In genomic region chrX:155841232-155841631, GRCh38 we compare ENCODE assay signal across 1 cellular context.
TF ChIP-seq lines count a peak whose summit lies in the region.

No MANE protein-coding gene starts in this region.

TF ChIP-seq in K562, 482 proteins besides CTCF, POLR2A, EP300 and RAD21 (continued from another document):
- TF ChIP-seq SMARCE1 (IDR thresholded peaks at IDR 0.05) (0 out of 2 replicates have a peak, but pooled peaks have one; percentile 28), MLX (CRISPR knock-in tag; conservative IDR thresholded peaks at IDR 0.05) (no peak), MAFG (tag; conservative IDR thresholded peaks at IDR 0.05) (peak; percentile 84), KLF1 (tag; IDR thresholded peaks at IDR 0.05) (no peak), SRSF3 (IDR thresholded peaks at IDR 0.05; ENCODE audit: insufficient read depth, low read length) (no peak), ATF3 (IDR thresholded peaks at IDR 0.05) (peak; percentile 66), ATF3 (CRISPR knock-in tag; conservative IDR thresholded peaks at IDR 0.05) (no peak), SRSF7 (optimal IDR thresholded peaks at IDR 0.05; ENCODE audit: low read depth, low read length) (no peak), ZNF263 (CRISPR knock-in tag; IDR thresholded peaks at IDR 0.05; ENCODE audit: borderline replicate concordance) (no peak), ZNF584 (CRISPR knock-in tag; IDR thresholded peaks at IDR 0.05; ENCODE audit: low read depth) (no peak), MAFF (IDR thresholded peaks at IDR 0.05; ENCODE audit: low read length) (peak; percentile 60), ZNF324 (CRISPR knock-in tag; IDR thresholded peaks at IDR 0.05) (no peak), CEBPZ (IDR thresholded peaks at IDR 0.05; ENCODE audit: borderline replicate concordance, low read depth, low read length) (no peak), TRIM25 (IDR thresholded peaks at IDR 0.05; ENCODE audit: borderline replicate concordance) (no peak), TRIM28 (IDR thresholded peaks at IDR 0.05) (no peak), JUND (IDR thresholded peaks at IDR 0.05; ENCODE audit: borderline replicate concordance, low read depth, low read length) (peak; percentile 60), JUND (tag; IDR thresholded peaks at IDR 0.05; ENCODE audit: borderline replicate concordance, low read depth, low read length) (peak; percentile 69; the same call in 2 of the 3 replicates), KLF6 (CRISPR knock-in tag; IDR thresholded peaks at IDR 0.05; ENCODE audit: borderline replicate concordance) (no peak), ZNF512 (tag; IDR thresholded peaks at IDR 0.05) (no peak), CCNT2 (IDR thresholded peaks at IDR 0.05; ENCODE audit: borderline replicate concordance, extremely low read depth, insufficient read length, low read depth, low read length) (no peak), DEAF1 (CRISPR knock-in tag; IDR thresholded peaks at IDR 0.05) (no peak), DNMT1 (IDR thresholded peaks at IDR 0.05) (no peak), TCF3 (CRISPR knock-in tag; IDR thresholded peaks at IDR 0.05) (0 out of 2 replicates have a peak, but pooled peaks have one; percentile 14), MNT (conservative IDR thresholded peaks at IDR 0.05) (no peak), HMBOX1 (IDR thresholded peaks at IDR 0.05) (no peak), NCOA2 (IDR thresholded peaks at IDR 0.05; ENCODE audit: partially characterized antibody in 2 of 2) (no peak), HEY1 (CRISPR knock-in tag; IDR thresholded peaks at IDR 0.05; ENCODE audit: borderline replicate concordance) (no peak), TRIM24 (IDR thresholded peaks at IDR 0.05) (peak in 1 of 2 experiments; percentile 27; a peak in 1 of 4 replicates), ARID1B (IDR thresholded peaks at IDR 0.05) (peak; percentile 47), HNRNPLL (IDR thresholded peaks at IDR 0.05; ENCODE audit: low read depth, low read length, poor library complexity, severe bottlenecking) (no peak), KAT8 (IDR thresholded peaks at IDR 0.05; ENCODE audit: low read depth) (no peak), CTCFL (IDR thresholded peaks at IDR 0.05; ENCODE audit: borderline replicate concordance, insufficient read depth, low read depth, low read length, poor library complexity, severe bottlenecking) (no peak), MEF2D (tag; conservative IDR thresholded peaks at IDR 0.05; ENCODE audit: low read depth) (no peak), GATAD2B (IDR thresholded peaks at IDR 0.05; ENCODE audit: borderline replicate concordance) (no peak), MAFK (IDR thresholded peaks at IDR 0.05; ENCODE audit: low read length) (peak; percentile 54; the same call in 1 of the 2 replicates), ZNF384 (IDR thresholded peaks at IDR 0.05; ENCODE audit: low read depth, low read length) (0 out of 2 replicates have a peak, but pooled peaks have one; percentile 20), CHD4 (IDR thresholded peaks at IDR 0.05; ENCODE audit: insufficient read depth, insufficient replicate concordance, low read depth, low read length, poor library complexity, severe bottlenecking) (no peak), CHD2 (IDR thresholded peaks at IDR 0.05; ENCODE audit: low read depth, low read length) (no peak)
